34 cellular contexts compared by ENCODE assay signal in the genomic region with DNA sequence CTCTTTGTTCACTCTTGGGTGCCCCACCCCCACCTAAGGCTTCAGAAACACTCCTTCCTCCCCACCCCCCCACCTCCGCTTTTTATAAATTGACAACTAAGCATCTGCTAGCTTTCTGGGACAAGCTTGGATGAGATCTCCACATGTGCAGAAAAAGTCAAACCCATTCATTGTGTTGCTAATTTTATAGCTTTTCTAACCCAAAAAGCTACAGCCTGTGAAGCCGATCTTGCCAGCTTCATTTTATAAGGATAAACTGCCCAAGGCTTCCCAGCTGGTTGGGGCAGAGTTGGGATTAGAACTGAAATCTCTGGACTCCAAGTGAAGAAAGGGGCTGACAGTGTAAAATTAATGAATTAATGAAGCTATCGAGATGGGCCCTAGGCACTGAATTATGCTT. TPM values are rescaled to one million over a fixed set of nuclear protein-coding genes. Genes with fewer than 3 reads are reported as not detected.
"Had no signal": no experiment of that assay in that cellular context is flagged by ENCODE, and none has a peak within 500 bp of the region (broad histone marks: within the 10 kb centered on the region; RNA-seq: fewer than 3 reads in every experiment).

No MANE protein-coding gene starts in this region.

- ATAC-seq: esophagus mucosa, gastrocnemius medialis, heart right ventricle, left cardiac atrium, left lung, left ventricle myocardium superior, lower lobe of right lung, mucosa of descending colon had no signal

- H3K27ac ChIP-seq: coronary artery, epithelial cell of prostate, esophagus squamous epithelium, gastrocnemius medialis, heart right ventricle, left lung, lower lobe of right lung had no signal

- H3K36me3 Mint-ChIP-seq: immature natural killer cell had no signal

- H3K4me3 Mint-ChIP-seq: endodermal cell, immature natural killer cell, memory B cell, naive B cell had no signal

- H3K4me1 Mint-ChIP-seq: immature natural killer cell, memory B cell, naive B cell had no signal

- H3K9me3 Mint-ChIP-seq: endodermal cell, immature natural killer cell, memory B cell had no signal

- H3K4me3 ChIP-seq: coronary artery, dorsolateral prefrontal cortex, esophagus squamous epithelium, gastrocnemius medialis, heart right ventricle, left lung, lower lobe of right lung, mucosa of descending colon had no signal

- H3K9me3 ChIP-seq: esophagus squamous epithelium, gastrocnemius medialis, heart right ventricle, left lung, lower lobe of right lung, mucosa of descending colon had no signal

- H3K36me3 ChIP-seq: esophagus squamous epithelium, gastrocnemius medialis, heart right ventricle, left lung, lower lobe of right lung had no signal

- H3K27ac Mint-ChIP-seq: endodermal cell, immature natural killer cell, memory B cell had no signal

- DNase-seq: dermis blood vessel endothelial cell; dorsolateral prefrontal cortex; effector CD4-positive, alpha-beta T cell; effector memory CD4-positive, alpha-beta T cell; endodermal cell; erythroblast; esophagus squamous epithelium; foreskin fibroblast; foreskin melanocyte; gastrocnemius medialis; glutamatergic neuron; head of caudate nucleus; heart right ventricle; hippocampal formation; immature natural killer cell; left cardiac atrium; left lung; left ventricle myocardium superior; lower lobe of right lung; mesendoderm; midbrain; mucosa of descending colon; naive B cell had no signal

- H3K4me1 ChIP-seq: gastrocnemius medialis, left lung, lower lobe of right lung had no signal

RNA-seq across cellular contexts. Expression of a gene that starts 24.1 kb away (rescaled TPM):
- total RNA-seq: cerebellum, dermis blood vessel endothelial cell, esophagus mucosa, esophagus squamous epithelium, gastrocnemius medialis, glomerular endothelial cell, heart right ventricle, kidney epithelial cell, left cardiac atrium, left lung, left ventricle myocardium superior, lower leg skin, lower lobe of right lung, lung microvascular endothelial cell, mucosa of descending colon, myocyte had no signal
- polyA plus RNA-seq: heart right ventricle, immature natural killer cell, keratinocyte had no signal

RNA-seq across cellular contexts. Expression of a gene that starts 49.9 kb away (rescaled TPM):
- total RNA-seq: cerebellum, dermis blood vessel endothelial cell, dorsolateral prefrontal cortex, endodermal cell, esophagus mucosa, esophagus squamous epithelium, gastrocnemius medialis, glomerular endothelial cell, heart right ventricle, kidney epithelial cell, left cardiac atrium, left lung, left ventricle myocardium superior, lower leg skin, lower lobe of right lung, lung microvascular endothelial cell, mucosa of descending colon, myocyte had no signal
- polyA plus RNA-seq: heart right ventricle, immature natural killer cell, keratinocyte had no signal
